Comparison of ENCODE assay signal across 9 cellular contexts in the genomic region with DNA sequence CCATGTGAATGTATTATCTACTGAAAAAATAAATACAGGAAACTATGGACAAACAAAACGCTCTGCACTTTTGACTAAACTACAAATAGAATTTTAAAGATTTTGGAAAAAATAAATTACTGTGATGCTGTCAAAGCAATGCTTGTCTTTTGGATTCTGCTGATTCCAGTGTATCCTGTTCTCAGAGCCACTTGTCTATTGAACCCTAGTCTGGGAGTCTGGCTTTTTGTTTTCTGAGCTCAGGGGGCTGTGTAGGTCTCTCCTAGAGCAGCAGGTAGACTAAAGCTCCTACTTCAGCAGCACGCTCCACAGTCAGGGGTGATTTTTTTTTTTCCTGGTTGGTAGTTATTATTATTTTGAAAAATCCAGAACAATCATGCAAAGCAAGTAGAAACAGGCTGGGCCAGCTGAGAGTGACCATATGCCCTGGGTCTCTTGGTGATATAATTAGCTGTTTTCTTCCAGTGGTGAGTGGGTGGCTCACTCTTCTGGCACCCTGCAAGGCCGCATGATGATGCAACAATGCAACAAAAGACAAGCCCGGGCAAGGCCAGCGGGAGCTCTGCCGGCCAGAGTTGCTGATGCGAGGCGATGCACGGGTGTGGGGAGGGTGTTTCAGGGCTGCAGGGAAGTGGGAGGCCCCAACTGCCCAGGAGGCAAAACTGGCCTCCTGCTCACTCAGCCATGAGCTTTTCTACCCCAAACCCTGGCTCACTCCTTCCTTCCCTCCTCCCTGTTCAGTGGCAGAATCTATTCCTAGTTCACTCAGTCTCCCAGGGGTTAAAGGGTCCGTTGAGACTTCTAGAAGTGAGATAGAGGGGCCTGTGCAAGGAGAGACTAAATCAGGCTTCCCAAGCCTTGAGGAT. TPM values are rescaled to one million over a fixed set of nuclear protein-coding genes. Genes with fewer than 3 reads are reported as not detected.
DNase-seq lines count a peak whose midpoint lies in the region; ATAC-seq and TF ChIP-seq lines count a peak whose summit lies in the region.
"Had no signal": no experiment of that assay in that cellular context is flagged by ENCODE, and none has a peak within 500 bp of the region (broad histone marks: within the 10 kb centered on the region; RNA-seq: fewer than 3 reads in every experiment).

No MANE protein-coding gene starts in this region.

- intact Hi-C loops in adrenal gland (cut with DNase I) (no loop called here), left ventricle myocardium superior (cut with micrococcal nuclease) (no loop called here)

- H3K36me3 ChIP-seq in adrenal gland (replicated peaks in 1 of 2): no peaks in the 10 kb centered on the region

- WGBS in adrenal gland, 4 donors: 19 to 33% (median 27%) methylated on average over 5 to 10 of the region's 10 CpGs

- peak; percentile 84 for DNase-seq in A172 (ENCODE audit: low spot score)
- peak; percentile 72 for DNase-seq in NCI-H2081 treated with DMSO at 0.1 percent for 48 hours (lab: John Stamatoyannopoulos, UW)
- peak; percentile 86 to 96 (median 96) for DNase-seq in adrenal gland
- DNase-seq in left ventricle myocardium superior: peak; percentile 84
- peak; percentile 76 for DNase-seq in retinal pigment epithelial cell (ENCODE audit: low read depth)
- DNase-seq in cerebellar nuclear complex (lab: John Stamatoyannopoulos, UW): no peak

- no peak for TF ChIP-seq CTCF in adrenal gland (IDR thresholded peaks at IDR 0.05)
- TF ChIP-seq CTCF in retinal pigment epithelial cell (conservative IDR thresholded peaks at IDR 0.05; ENCODE audit: low read depth, low read length): no peak

- H3K27me3 ChIP-seq in adrenal gland: no peaks in the 10 kb centered on the region

- no peaks in the 10 kb centered on the region for H3K9me3 ChIP-seq in adrenal gland (replicated peaks in 1 of 3)
- H3K9me3 ChIP-seq: Caco-2 had no signal

- peak in 1 of 2 donors; percentile 39 for TF ChIP-seq POLR2A in adrenal gland (IDR thresholded peaks at IDR 0.05)

- H3K27ac ChIP-seq in adrenal gland: peak overlapping the region in 4 of 5 donors; percentile 10 to 80 (median 56)

- H3K4me1 ChIP-seq in adrenal gland (replicated peaks in 1 of 2): peaks cover 13 to 14% of the 10 kb centered on the region in 2 donors
- H3K4me1 ChIP-seq: Caco-2 had no signal

- H3K4me3 ChIP-seq in adrenal gland: no peak overlapping the region
- no peak overlapping the region for H3K4me3 ChIP-seq in retinal pigment epithelial cell (ENCODE audit: low read length)

- ATAC-seq in GM18519 (IDR thresholded peaks at IDR 0.05; ENCODE audit: low FRiP score, unreplicated experiment) (peak; percentile 57), HG02885 (IDR thresholded peaks at IDR 0.05; ENCODE audit: poor library complexity, unreplicated experiment) (peak; percentile 85), left ventricle myocardium superior (peak; percentile 93)

RNA-seq across cellular contexts. Expression of a gene that starts 11.6 kb away (rescaled TPM):
- 207 TPM in 2 replicates for total RNA-seq in A172 (2014; rRNA removed; shearing (Covaris generic))
- total RNA-seq in adrenal gland (100 to 1,000 TPM in 2 of 8 donors, 10 to 100 TPM in 6; 44.7 to 154 (median 79.9) TPM), left ventricle myocardium superior (40.0 TPM)
- polyA plus RNA-seq in adrenal gland: 10 to 100 TPM; 18.8 to 45.1 (median 25.2) TPM

RNA-seq across cellular contexts. Expression of a gene that starts 30.7 kb away (rescaled TPM):
- not detected in 2 replicates for total RNA-seq in A172 (2014; rRNA removed; shearing (Covaris generic))
- not detected for total RNA-seq in adrenal gland
- polyA plus RNA-seq in adrenal gland: under 1 TPM in 2 of 3 donors, not detected in 1; 0.03 to 0.16 TPM
- 0.07 TPM for total RNA-seq in left ventricle myocardium superior
- total RNA-seq: Caco-2 had no signal

Comparison
In these comparisons a context has a peak if more than half of its experiments do, and no peak if none do; other contexts are left out.
1. DNase-seq: peak in A172 (single experiment), NCI-H2081 treated with DMSO at 0.1 percent for 48 hours (single experiment), adrenal gland (7 of 7), left ventricle myocardium superior (single experiment) and retinal pigment epithelial cell (single experiment); none in cerebellar nuclear complex (0 of 2).
2. Peak in every context shown above with its lines, with median percentiles within 50 percentile points of each other: ATAC-seq.